ENCODE assay signal across 1 cellular context in the genomic region with DNA sequence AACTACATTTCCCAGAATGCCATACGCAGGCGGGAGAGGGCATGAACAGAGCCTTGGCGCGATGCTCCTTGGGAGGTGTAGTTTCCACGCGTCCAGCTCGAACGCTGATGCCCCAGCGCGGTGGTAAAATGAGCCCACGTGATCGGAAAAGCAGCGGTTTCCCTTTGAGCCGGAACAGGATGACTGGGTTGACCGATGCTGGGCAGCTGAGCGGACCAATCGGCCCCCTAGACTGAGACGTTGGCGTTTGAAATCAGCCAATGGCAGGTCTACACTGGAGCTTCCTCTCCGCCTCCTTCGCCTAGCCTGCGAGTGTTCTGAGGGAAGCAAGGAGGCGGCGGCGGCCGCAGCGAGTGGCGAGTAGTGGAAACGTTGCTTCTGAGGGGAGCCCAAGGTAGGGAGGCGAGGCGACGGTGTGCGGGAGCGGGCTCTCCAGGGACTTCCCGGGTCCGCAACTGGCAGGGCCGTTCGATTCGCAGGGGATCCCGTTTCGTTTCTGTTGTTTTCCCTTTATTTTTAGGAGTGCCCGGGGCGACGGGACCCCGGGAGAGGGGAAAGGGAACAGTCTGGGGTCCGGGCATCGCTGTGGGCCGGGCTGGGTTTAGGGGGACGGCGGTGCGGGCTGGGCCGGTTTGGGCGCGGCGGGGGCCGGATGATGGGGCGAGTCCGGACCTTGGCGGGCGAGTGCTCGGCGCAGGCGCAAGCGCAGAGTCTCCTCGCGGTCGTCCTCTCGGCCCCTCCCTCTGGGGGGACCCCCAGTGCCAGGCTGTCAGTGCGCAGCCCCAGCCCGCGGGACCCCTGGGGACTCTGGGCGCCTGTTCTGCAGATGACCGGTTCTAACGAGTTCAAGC.
TF ChIP-seq lines count a peak whose summit lies in the region.

A gene with protein sequence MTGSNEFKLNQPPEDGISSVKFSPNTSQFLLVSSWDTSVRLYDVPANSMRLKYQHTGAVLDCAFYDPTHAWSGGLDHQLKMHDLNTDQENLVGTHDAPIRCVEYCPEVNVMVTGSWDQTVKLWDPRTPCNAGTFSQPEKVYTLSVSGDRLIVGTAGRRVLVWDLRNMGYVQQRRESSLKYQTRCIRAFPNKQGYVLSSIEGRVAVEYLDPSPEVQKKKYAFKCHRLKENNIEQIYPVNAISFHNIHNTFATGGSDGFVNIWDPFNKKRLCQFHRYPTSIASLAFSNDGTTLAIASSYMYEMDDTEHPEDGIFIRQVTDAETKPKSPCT (plus strand): TSS at position 311 of the 851 bp plus-strand sequence. CDS start 516 bp downstream, at position 827.

TF ChIP-seq in K562, 482 proteins besides CTCF, POLR2A, EP300 and RAD21 (continued from another document and continues in another):
- TF ChIP-seq YY1 (IDR thresholded peaks at IDR 0.05; ENCODE audit: borderline replicate concordance in 1 of 3, control insufficient read depth in 1 of 3, extremely low read depth in 1 of 3, insufficient read depth in 3 of 3, insufficient read length in 1 of 3, insufficient replicate concordance in 2 of 3, low read depth in 1 of 3, low read length in 2 of 3), result peak in 2 of 3 experiments; percentile 35 to 75
- TF ChIP-seq, protein P1, sequence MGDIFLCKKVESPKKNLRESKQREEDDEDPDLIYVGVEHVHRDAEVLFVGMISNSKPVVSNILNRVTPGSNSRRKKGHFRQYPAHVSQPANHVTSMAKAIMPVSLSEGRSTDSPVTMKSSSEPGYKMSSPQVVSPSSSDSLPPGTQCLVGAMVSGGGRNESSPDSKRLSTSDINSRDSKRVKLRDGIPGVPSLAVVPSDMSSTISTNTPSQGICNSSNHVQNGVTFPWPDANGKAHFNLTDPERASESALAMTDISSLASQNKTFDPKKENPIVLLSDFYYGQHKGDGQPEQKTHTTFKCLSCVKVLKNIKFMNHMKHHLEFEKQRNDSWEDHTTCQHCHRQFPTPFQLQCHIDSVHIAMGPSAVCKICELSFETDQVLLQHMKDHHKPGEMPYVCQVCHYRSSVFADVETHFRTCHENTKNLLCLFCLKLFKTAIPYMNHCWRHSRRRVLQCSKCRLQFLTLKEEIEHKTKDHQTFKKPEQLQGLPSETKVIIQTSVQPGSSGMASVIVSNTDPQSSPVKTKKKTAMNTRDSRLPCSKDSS (IDR thresholded peaks at IDR 0.05; ENCODE audit: low read depth, partially characterized antibody), result no peak
- TF ChIP-seq ZSCAN29 (IDR thresholded peaks at IDR 0.05), result no peak
- TF ChIP-seq BRD9 (IDR thresholded peaks at IDR 0.05; ENCODE audit: low read depth, partially characterized antibody), result peak; percentile 29
- TF ChIP-seq MCM3 (IDR thresholded peaks at IDR 0.05), result no peak
- TF ChIP-seq, protein P2, sequence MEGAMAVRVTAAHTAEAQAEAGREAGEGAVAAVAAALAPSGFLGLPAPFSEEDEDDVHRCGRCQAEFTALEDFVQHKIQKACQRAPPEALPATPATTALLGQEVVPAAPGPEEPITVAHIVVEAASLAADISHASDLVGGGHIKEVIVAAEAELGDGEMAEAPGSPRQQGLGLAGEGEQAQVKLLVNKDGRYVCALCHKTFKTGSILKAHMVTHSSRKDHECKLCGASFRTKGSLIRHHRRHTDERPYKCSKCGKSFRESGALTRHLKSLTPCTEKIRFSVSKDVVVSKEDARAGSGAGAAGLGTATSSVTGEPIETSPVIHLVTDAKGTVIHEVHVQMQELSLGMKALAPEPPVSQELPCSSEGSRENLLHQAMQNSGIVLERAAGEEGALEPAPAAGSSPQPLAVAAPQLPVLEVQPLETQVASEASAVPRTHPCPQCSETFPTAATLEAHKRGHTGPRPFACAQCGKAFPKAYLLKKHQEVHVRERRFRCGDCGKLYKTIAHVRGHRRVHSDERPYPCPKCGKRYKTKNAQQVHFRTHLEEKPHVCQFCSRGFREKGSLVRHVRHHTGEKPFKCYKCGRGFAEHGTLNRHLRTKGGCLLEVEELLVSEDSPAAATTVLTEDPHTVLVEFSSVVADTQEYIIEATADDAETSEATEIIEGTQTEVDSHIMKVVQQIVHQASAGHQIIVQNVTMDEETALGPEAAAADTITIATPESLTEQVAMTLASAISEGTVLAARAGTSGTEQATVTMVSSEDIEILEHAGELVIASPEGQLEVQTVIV (CRISPR knock-in tag; IDR thresholded peaks at IDR 0.05; ENCODE audit: borderline replicate concordance), result no peak
- peak; percentile 95 for TF ChIP-seq RAD51 (IDR thresholded peaks at IDR 0.05; ENCODE audit: borderline replicate concordance, low read depth)
- TF ChIP-seq ZNF586 (CRISPR knock-in tag; conservative IDR thresholded peaks at IDR 0.05), result no peak
- TF ChIP-seq GABPB2 (CRISPR knock-in tag; conservative IDR thresholded peaks at IDR 0.05), result no peak
- TF ChIP-seq, protein P3, sequence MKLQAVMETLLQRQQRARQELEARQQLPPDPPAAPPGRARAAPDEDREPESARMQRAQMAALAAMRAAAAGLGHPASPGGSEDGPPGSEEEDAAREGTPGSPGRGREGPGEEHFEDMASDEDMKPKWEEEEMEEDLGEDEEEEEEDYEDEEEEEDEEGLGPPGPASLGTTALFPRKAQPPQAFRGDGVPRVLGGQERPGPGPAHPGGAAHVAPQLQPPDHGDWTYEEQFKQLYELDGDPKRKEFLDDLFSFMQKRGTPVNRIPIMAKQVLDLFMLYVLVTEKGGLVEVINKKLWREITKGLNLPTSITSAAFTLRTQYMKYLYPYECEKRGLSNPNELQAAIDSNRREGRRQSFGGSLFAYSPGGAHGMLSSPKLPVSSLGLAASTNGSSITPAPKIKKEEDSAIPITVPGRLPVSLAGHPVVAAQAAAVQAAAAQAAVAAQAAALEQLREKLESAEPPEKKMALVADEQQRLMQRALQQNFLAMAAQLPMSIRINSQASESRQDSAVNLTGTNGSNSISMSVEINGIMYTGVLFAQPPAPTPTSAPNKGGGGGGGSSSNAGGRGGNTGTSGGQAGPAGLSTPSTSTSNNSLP (IDR thresholded peaks at IDR 0.05; ENCODE audit: borderline replicate concordance, low read depth, low read length), result no peak
- no peak for TF ChIP-seq KAT8 (IDR thresholded peaks at IDR 0.05; ENCODE audit: low read depth)
- TF ChIP-seq, protein P4, sequence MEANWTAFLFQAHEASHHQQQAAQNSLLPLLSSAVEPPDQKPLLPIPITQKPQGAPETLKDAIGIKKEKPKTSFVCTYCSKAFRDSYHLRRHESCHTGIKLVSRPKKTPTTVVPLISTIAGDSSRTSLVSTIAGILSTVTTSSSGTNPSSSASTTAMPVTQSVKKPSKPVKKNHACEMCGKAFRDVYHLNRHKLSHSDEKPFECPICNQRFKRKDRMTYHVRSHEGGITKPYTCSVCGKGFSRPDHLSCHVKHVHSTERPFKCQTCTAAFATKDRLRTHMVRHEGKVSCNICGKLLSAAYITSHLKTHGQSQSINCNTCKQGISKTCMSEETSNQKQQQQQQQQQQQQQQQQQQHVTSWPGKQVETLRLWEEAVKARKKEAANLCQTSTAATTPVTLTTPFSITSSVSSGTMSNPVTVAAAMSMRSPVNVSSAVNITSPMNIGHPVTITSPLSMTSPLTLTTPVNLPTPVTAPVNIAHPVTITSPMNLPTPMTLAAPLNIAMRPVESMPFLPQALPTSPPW (CRISPR knock-in tag; IDR thresholded peaks at IDR 0.05), result peak; percentile 52; the same call in 1 of the 2 replicates
- TF ChIP-seq, protein P5, sequence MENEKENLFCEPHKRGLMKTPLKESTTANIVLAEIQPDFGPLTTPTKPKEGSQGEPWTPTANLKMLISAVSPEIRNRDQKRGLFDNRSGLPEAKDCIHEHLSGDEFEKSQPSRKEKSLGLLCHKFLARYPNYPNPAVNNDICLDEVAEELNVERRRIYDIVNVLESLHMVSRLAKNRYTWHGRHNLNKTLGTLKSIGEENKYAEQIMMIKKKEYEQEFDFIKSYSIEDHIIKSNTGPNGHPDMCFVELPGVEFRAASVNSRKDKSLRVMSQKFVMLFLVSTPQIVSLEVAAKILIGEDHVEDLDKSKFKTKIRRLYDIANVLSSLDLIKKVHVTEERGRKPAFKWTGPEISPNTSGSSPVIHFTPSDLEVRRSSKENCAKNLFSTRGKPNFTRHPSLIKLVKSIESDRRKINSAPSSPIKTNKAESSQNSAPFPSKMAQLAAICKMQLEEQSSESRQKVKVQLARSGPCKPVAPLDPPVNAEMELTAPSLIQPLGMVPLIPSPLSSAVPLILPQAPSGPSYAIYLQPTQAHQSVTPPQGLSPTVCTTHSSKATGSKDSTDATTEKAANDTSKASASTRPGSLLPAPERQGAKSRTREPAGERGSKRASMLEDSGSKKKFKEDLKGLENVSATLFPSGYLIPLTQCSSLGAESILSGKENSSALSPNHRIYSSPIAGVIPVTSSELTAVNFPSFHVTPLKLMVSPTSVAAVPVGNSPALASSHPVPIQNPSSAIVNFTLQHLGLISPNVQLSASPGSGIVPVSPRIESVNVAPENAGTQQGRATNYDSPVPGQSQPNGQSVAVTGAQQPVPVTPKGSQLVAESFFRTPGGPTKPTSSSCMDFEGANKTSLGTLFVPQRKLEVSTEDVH (IDR thresholded peaks at IDR 0.05; ENCODE audit: low read depth, partially characterized antibody), result no peak
- TF ChIP-seq, protein P6, sequence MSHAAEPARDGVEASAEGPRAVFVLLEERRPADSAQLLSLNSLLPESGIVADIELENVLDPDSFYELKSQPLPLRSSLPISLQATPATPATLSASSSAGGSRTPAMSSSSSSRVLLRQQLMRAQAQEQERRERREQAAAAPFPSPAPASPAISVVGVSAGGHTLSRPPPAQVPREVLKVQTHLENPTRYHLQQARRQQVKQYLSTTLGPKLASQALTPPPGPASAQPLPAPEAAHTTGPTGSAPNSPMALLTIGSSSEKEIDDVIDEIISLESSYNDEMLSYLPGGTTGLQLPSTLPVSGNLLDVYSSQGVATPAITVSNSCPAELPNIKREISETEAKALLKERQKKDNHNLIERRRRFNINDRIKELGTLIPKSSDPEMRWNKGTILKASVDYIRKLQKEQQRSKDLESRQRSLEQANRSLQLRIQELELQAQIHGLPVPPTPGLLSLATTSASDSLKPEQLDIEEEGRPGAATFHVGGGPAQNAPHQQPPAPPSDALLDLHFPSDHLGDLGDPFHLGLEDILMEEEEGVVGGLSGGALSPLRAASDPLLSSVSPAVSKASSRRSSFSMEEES (CRISPR knock-in tag; IDR thresholded peaks at IDR 0.05), result peak; percentile 93
- no peak for TF ChIP-seq ZNF212 (CRISPR knock-in tag; IDR thresholded peaks at IDR 0.05)
- TF ChIP-seq, protein P7, sequence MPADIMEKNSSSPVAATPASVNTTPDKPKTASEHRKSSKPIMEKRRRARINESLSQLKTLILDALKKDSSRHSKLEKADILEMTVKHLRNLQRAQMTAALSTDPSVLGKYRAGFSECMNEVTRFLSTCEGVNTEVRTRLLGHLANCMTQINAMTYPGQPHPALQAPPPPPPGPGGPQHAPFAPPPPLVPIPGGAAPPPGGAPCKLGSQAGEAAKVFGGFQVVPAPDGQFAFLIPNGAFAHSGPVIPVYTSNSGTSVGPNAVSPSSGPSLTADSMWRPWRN (IDR thresholded peaks at IDR 0.05; ENCODE audit: low read depth), result no peak
- TF ChIP-seq, protein P8, sequence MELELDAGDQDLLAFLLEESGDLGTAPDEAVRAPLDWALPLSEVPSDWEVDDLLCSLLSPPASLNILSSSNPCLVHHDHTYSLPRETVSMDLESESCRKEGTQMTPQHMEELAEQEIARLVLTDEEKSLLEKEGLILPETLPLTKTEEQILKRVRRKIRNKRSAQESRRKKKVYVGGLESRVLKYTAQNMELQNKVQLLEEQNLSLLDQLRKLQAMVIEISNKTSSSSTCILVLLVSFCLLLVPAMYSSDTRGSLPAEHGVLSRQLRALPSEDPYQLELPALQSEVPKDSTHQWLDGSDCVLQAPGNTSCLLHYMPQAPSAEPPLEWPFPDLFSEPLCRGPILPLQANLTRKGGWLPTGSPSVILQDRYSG (tag; conservative IDR thresholded peaks at IDR 0.05; ENCODE audit: low read depth), result no peak
- TF ChIP-seq ZNF143 (CRISPR knock-in tag; IDR thresholded peaks at IDR 0.05), result peak; percentile 99
- TF ChIP-seq PHF21A (IDR thresholded peaks at IDR 0.05; ENCODE audit: borderline replicate concordance, low read depth), result no peak
- TF ChIP-seq, protein P9, sequence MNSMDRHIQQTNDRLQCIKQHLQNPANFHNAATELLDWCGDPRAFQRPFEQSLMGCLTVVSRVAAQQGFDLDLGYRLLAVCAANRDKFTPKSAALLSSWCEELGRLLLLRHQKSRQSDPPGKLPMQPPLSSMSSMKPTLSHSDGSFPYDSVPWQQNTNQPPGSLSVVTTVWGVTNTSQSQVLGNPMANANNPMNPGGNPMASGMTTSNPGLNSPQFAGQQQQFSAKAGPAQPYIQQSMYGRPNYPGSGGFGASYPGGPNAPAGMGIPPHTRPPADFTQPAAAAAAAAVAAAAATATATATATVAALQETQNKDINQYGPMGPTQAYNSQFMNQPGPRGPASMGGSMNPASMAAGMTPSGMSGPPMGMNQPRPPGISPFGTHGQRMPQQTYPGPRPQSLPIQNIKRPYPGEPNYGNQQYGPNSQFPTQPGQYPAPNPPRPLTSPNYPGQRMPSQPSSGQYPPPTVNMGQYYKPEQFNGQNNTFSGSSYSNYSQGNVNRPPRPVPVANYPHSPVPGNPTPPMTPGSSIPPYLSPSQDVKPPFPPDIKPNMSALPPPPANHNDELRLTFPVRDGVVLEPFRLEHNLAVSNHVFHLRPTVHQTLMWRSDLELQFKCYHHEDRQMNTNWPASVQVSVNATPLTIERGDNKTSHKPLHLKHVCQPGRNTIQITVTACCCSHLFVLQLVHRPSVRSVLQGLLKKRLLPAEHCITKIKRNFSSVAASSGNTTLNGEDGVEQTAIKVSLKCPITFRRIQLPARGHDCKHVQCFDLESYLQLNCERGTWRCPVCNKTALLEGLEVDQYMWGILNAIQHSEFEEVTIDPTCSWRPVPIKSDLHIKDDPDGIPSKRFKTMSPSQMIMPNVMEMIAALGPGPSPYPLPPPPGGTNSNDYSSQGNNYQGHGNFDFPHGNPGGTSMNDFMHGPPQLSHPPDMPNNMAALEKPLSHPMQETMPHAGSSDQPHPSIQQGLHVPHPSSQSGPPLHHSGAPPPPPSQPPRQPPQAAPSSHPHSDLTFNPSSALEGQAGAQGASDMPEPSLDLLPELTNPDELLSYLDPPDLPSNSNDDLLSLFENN (IDR thresholded peaks at IDR 0.05; ENCODE audit: low read depth in 2 of 2, low read length in 2 of 2), result no peak
- TF ChIP-seq RBBP5 (IDR thresholded peaks at IDR 0.05; ENCODE audit: borderline replicate concordance, insufficient read depth, low read length, poor library complexity, severe bottlenecking), result peak; percentile 72
- TF ChIP-seq SUPT5H (IDR thresholded peaks at IDR 0.05), result peak; percentile 94
- TF ChIP-seq JUN (IDR thresholded peaks at IDR 0.05; ENCODE audit: borderline replicate concordance, low read depth, low read length), result peak; percentile 23; the same call in 1 of the 2 replicates
- TF ChIP-seq JUN (CRISPR knock-in tag; IDR thresholded peaks at IDR 0.05; ENCODE audit: borderline replicate concordance), result no peak
- no peak for TF ChIP-seq ZNF253 (CRISPR knock-in tag; conservative IDR thresholded peaks at IDR 0.05)
- no peak for TF ChIP-seq MCM7 (IDR thresholded peaks at IDR 0.05)
- TF ChIP-seq MYNN (IDR thresholded peaks at IDR 0.05), result no peak
- no peak for TF ChIP-seq MYNN (CRISPR knock-in tag; IDR thresholded peaks at IDR 0.05)
- 0 out of 4 replicates have a peak, but pooled peaks of 1 of the 2 experiments have one; percentile 10 for TF ChIP-seq MAZ (CRISPR knock-in tag; conservative IDR thresholded peaks at IDR 0.05 in 1 of 2, IDR thresholded peaks at IDR 0.05 in 1 of 2)
- TF ChIP-seq ZC3H11A (IDR thresholded peaks at IDR 0.05; ENCODE audit: low read depth, low read length), result no peak
- no peak for TF ChIP-seq PRMT5 (CRISPR knock-in tag; IDR thresholded peaks at IDR 0.05)
- TF ChIP-seq FOXK2 (conservative IDR thresholded peaks at IDR 0.05 in 1 of 2, IDR thresholded peaks at IDR 0.05 in 1 of 2; ENCODE audit: low read depth in 2 of 2), result peak; percentile 32 to 62; a peak in 1 of 4 replicates
- no peak for TF ChIP-seq GATAD2B (IDR thresholded peaks at IDR 0.05; ENCODE audit: borderline replicate concordance)
- no peak for TF ChIP-seq STAT5B (CRISPR knock-in tag; IDR thresholded peaks at IDR 0.05)
- no peak for TF ChIP-seq SMAD3 (CRISPR knock-in tag; conservative IDR thresholded peaks at IDR 0.05)
- TF ChIP-seq TBP (optimal IDR thresholded peaks at IDR 0.05; ENCODE audit: low read depth, low read length), result peak; percentile 66
- TF ChIP-seq CBX8 (IDR thresholded peaks at IDR 0.05; ENCODE audit: borderline replicate concordance, extremely low read depth, low read depth, low read length, poor library complexity, severe bottlenecking), result no peak
- TF ChIP-seq ZNF717 (CRISPR knock-in tag; IDR thresholded peaks at IDR 0.05), result no peak
